In genomic region chr13:90020536-90020935, GRCh38 we compare ENCODE assay signal across 23 cellular contexts.
A peak's percentile ranks its signal among the peaks of the same experiment; 100 is the strongest.
DNase-seq lines count a peak whose midpoint lies in the region; ATAC-seq and TF ChIP-seq lines count a peak whose summit lies in the region.
"Had no signal": no experiment of that assay in that cellular context is flagged by ENCODE, and none has a peak within 500 bp of the region (broad histone marks: within the 10 kb centered on the region; RNA-seq: fewer than 3 reads in every experiment).

No MANE protein-coding gene starts in this region.

- H3K36me3 Mint-ChIP-seq in GM23338 (ENCODE audit: low read depth) (no peaks in the 10 kb centered on the region), neural crest cell (ENCODE audit: low read depth) (no peaks in the 10 kb centered on the region), nephron progenitor cell (ENCODE audit: low read depth) (no peaks in the 10 kb centered on the region)
- H3K36me3 Mint-ChIP-seq: CD8-positive, alpha-beta T cell had no signal

- H3K27me3 Mint-ChIP-seq in GM23338 (ENCODE audit: insufficient read depth, low read depth, poor library complexity) (no peaks in the 10 kb centered on the region), neural crest cell (ENCODE audit: low read depth) (no peaks in the 10 kb centered on the region), nephron progenitor cell (ENCODE audit: low read depth, poor library complexity) (no peaks in the 10 kb centered on the region)
- H3K27me3 Mint-ChIP-seq: B cell; CD4-positive, alpha-beta T cell had no signal

- H3K4me2 ChIP-seq in GM23338 (no peak overlapping the region), PC-3 (ENCODE audit: low read length) (no peak overlapping the region)
- H3K4me2 ChIP-seq: A549; BLaER1 treated with 17β-estradiol and CSF1 and Interleukin-3, amounts not matched to agents 10 nM and 100 nM had no signal

- CTCF ChIA-PET in PC-3 (lab: Charles Lee) = no interaction called here

- no peaks in the 10 kb centered on the region for H3F3A ChIP-seq in GM23338 (replicated peaks; ENCODE audit: low read depth)
- no peaks in the 10 kb centered on the region for H3F3A ChIP-seq in PC-3 (ENCODE audit: low read length, unreplicated experiment)

- H3K4me3 ChIP-seq in GM23338 = no peak overlapping the region
- H3K4me3 ChIP-seq in PC-3 (ENCODE audit: low read length) = no peak overlapping the region
- peak overlapping the region; percentile 40 for H3K4me3 ChIP-seq in neuron (ENCODE audit: low read length)
- H3K4me3 ChIP-seq: A549; BLaER1 treated with 17β-estradiol and CSF1 and Interleukin-3, amounts not matched to agents 10 nM and 100 nM; GM12878 had no signal

- DNase-seq in GM23338 (ENCODE audit: low spot score) = no peak
- no peak for DNase-seq in PC-3
- no peak for DNase-seq in neural crest cell (ENCODE audit: low read depth, low spot score)
- no peak for DNase-seq in nephron progenitor cell
- DNase-seq in NCI-H128 (lab: John Stamatoyannopoulos, UW; ENCODE audit: unreplicated experiment) = no peak
- DNase-seq in NCI-H526 (lab: John Stamatoyannopoulos, UW) = no peak
- DNase-seq in erythroblast (lab: John Stamatoyannopoulos, UW) = no peak
- DNase-seq: AML-193; Caco-2; Calu3; CD4-positive, alpha-beta T cell; CD8-positive, alpha-beta T cell; DMS79; DND-41; EL; GDM1 had no signal

- no peaks in the 10 kb centered on the region for H3K9me2 ChIP-seq in GM23338 (ENCODE audit: insufficient read depth)
- no peaks in the 10 kb centered on the region for H3K9me2 ChIP-seq in PC-3 (replicated peaks; ENCODE audit: low read length)

- no TSS peak for BruUV-seq in PC-3 (replicated peaks; lab: Mats Ljungman, UMichigan)

- H2AFZ ChIP-seq in GM23338 = peak overlapping the region; percentile 86; the same call in 1 of the 2 replicates
- H2AFZ ChIP-seq in PC-3 (ENCODE audit: low read length) = 0 out of 2 replicates have a peak overlapping the region, but pooled peaks have one; percentile 42
- peak overlapping the region; percentile 92 for H2AFZ ChIP-seq in neuron (ENCODE audit: low read depth, low read length)

- no peaks in the 10 kb centered on the region for H3K36me3 ChIP-seq in GM23338 (ENCODE audit: insufficient read depth)
- no peaks in the 10 kb centered on the region for H3K36me3 ChIP-seq in PC-3 (ENCODE audit: low read depth, low read length)
- no peaks in the 10 kb centered on the region for H3K36me3 ChIP-seq in neuron (ENCODE audit: insufficient read depth, low read length)
- H3K36me3 ChIP-seq: BLaER1 treated with 17β-estradiol and CSF1 and Interleukin-3, amounts not matched to agents 10 nM and 100 nM had no signal

- no peak overlapping the region for H3K27ac ChIP-seq in GM23338 (ENCODE audit: low read depth)
- H3K27ac ChIP-seq in PC-3 (ENCODE audit: low read length) = no peak overlapping the region
- H3K27ac ChIP-seq: 22Rv1; A549; BLaER1 treated with 17β-estradiol and CSF1 and Interleukin-3, amounts not matched to agents 10 nM and 100 nM; C4-2B had no signal

- H3K9me3 ChIP-seq in PC-3 (ENCODE audit: low read length) (no peaks in the 10 kb centered on the region), neuron (ENCODE audit: low read length) (no peaks in the 10 kb centered on the region)
- H3K9me3 ChIP-seq: A549; BLaER1 treated with 17β-estradiol and CSF1 and Interleukin-3, amounts not matched to agents 10 nM and 100 nM; Caco-2 had no signal

- no peak overlapping the region for H3K27ac Mint-ChIP-seq in GM23338
- peak overlapping the region; percentile 65 for H3K27ac Mint-ChIP-seq in neural crest cell (ENCODE audit: unreplicated experiment)
- no peak overlapping the region for H3K27ac Mint-ChIP-seq in nephron progenitor cell
- H3K27ac Mint-ChIP-seq: B cell; CD4-positive, alpha-beta T cell; CD8-positive, alpha-beta T cell had no signal

- no peaks in the 10 kb centered on the region for H3K79me2 ChIP-seq in GM23338 (replicated peaks; ENCODE audit: insufficient read depth)
- H3K79me2 ChIP-seq in PC-3 (ENCODE audit: low read length) = no peaks in the 10 kb centered on the region

- H3K9ac ChIP-seq in PC-3 (ENCODE audit: low read length) = no peak overlapping the region
- H3K9ac ChIP-seq: BLaER1 treated with 17β-estradiol and CSF1 and Interleukin-3, amounts not matched to agents 10 nM and 100 nM had no signal

- TF ChIP-seq CTCF in GM23338 (conservative IDR thresholded peaks at IDR 0.05; ENCODE audit: low read depth in 2 of 2) (no peak), PC-3 (conservative IDR thresholded peaks at IDR 0.05; ENCODE audit: low read depth, low read length) (no peak), neural crest cell (conservative IDR thresholded peaks at IDR 0.05) (no peak), nephron progenitor cell (IDR thresholded peaks at IDR 0.05) (no peak)

- intact Hi-C loops in PC-3 (cut with micrococcal nuclease) = no loop called here

- H4K20me1 ChIP-seq in GM23338 (replicated peaks; ENCODE audit: insufficient read depth) = no peaks in the 10 kb centered on the region
- H4K20me1 ChIP-seq in PC-3 (ENCODE audit: low read length) = no peaks in the 10 kb centered on the region
- H4K20me1 ChIP-seq: BLaER1 treated with 17β-estradiol and CSF1 and Interleukin-3, amounts not matched to agents 10 nM and 100 nM had no signal

- H3K27me3 ChIP-seq in GM23338 (ENCODE audit: insufficient read depth) (no peaks in the 10 kb centered on the region), PC-3 (ENCODE audit: low read length) (no peaks in the 10 kb centered on the region), neuron (ENCODE audit: insufficient read depth, low read length) (no peaks in the 10 kb centered on the region)
- H3K27me3 ChIP-seq: BLaER1 treated with 17β-estradiol and CSF1 and Interleukin-3, amounts not matched to agents 10 nM and 100 nM had no signal

- H3K4me3 Mint-ChIP-seq in GM23338 (no peak overlapping the region), neural crest cell (no peak overlapping the region), nephron progenitor cell (no peak overlapping the region)
- H3K4me3 Mint-ChIP-seq: B cell; CD4-positive, alpha-beta T cell; CD8-positive, alpha-beta T cell had no signal

- ATAC-seq in GM23338 (no peak), PC-3 (no peak)
- ATAC-seq: A549; CD8-positive, alpha-beta T cell; GM12878 had no signal

- POLR2A ChIA-PET in PC-3 (lab: Charles Lee; ENCODE audit: unreplicated experiment) = no interaction called here

- no peak for TF ChIP-seq POLR2A in erythroblast (IDR thresholded peaks at IDR 0.05; ENCODE audit: low read length)

- H3K4me1 ChIP-seq in GM23338 (ENCODE audit: insufficient read depth) = no peaks in the 10 kb centered on the region
- H3K4me1 ChIP-seq in PC-3 (ENCODE audit: insufficient read depth, low read length) = no peaks in the 10 kb centered on the region
- peaks cover 3% of the 10 kb centered on the region for H3K4me1 ChIP-seq in neuron (ENCODE audit: insufficient read depth, low read length)
- H3K4me1 ChIP-seq: A549; BLaER1 treated with 17β-estradiol and CSF1 and Interleukin-3, amounts not matched to agents 10 nM and 100 nM; Caco-2 had no signal

- H3K4me1 Mint-ChIP-seq in GM23338 (no peaks in the 10 kb centered on the region), neural crest cell (peaks cover 4% of the 10 kb centered on the region), nephron progenitor cell (no peaks in the 10 kb centered on the region)
- H3K4me1 Mint-ChIP-seq: B cell had no signal

- H3K9me3 Mint-ChIP-seq in GM23338 (no peaks in the 10 kb centered on the region), neural crest cell (peaks cover 3% of the 10 kb centered on the region), nephron progenitor cell (no peaks in the 10 kb centered on the region)
- H3K9me3 Mint-ChIP-seq: CD4-positive, alpha-beta T cell had no signal

TF ChIP-seq in GM23338, 12 proteins besides CTCF, POLR2A, EP300 and RAD21:
- TF ChIP-seq REST (IDR thresholded peaks at IDR 0.05; ENCODE audit: unreplicated experiment) (no peak), EZH2 (IDR thresholded peaks at IDR 0.05; ENCODE audit: low read depth, unreplicated experiment) (no peak), POLR2AphosphoS5 (IDR thresholded peaks at IDR 0.05; ENCODE audit: low read depth) (no peak), NANOG (IDR thresholded peaks at IDR 0.05; ENCODE audit: borderline replicate concordance) (no peak)

Comparison
In these comparisons a context has a peak if more than half of its experiments do, and no peak if none do; other contexts are left out.
1. H2AFZ ChIP-seq: peak in every context shown above with its lines; median percentile 92 in neuron; 86 in GM23338; 42 in PC-3.